ENCODE assay signal across 32 cellular contexts in genomic region chrX:71919886-71920285, GRCh38.
"Had no signal": no experiment of that assay in that cellular context is flagged by ENCODE, and none has a peak within 500 bp of the region (broad histone marks: within the 10 kb centered on the region; RNA-seq: fewer than 3 reads in every experiment).

No MANE protein-coding gene starts in this region.

- H3K4me3 Mint-ChIP-seq: activated naive CD8-positive, alpha-beta T cell; brain; endodermal cell; memory B cell; nephron progenitor cell; stimulated activated memory B cell treated with anti-CD40 and anti-IgM and Interleukin-4, amounts not matched to agents 10 μg/mL and 1 μg/mL and 100 μg/mL, for 72 hours; stimulated activated naive CD8-positive, alpha-beta T cell treated with anti-CD3 and anti-CD28 coated beads, Interleukin-15, amount 100 ng/mL, for 72 hours; T-helper 1 cell treated with Interleukin-12 subunit alpha and Interleukin-12 subunit beta and Interleukin-4 antibody, amounts not matched to agents 30 μg/mL and 1 μg/mL, for 36 hours; type B pancreatic cell had no signal

- DNase-seq: activated CD4-positive, alpha-beta T cell treated with anti-CD3 and anti-CD28 coated beads, Interleukin-2, amount 50 U/mL, for 4 hours; activated effector memory CD4-positive, alpha-beta T cell treated with Interleukin-2 at 50 U/mL for 16 hours; activated naive CD4-positive, alpha-beta T cell treated with Interleukin-2 at 50 U/mL for 16 hours; activated T-cell treated with anti-CD3 and anti-CD28 coated beads for 4 hours; adrenal gland; aorta; endodermal cell; heart right ventricle; mucosa of descending colon; nephron progenitor cell; ovary; retina; small intestine; stimulated activated CD4-positive, alpha-beta T cell treated with anti-CD3 and anti-CD28 coated beads, Interleukin-1b, Interleukin-23, amount 100 ng/mL, for 48 hours; stimulated activated CD4-positive, alpha-beta T cell treated with anti-CD3 and anti-CD28 coated beads, Interleukin-4, amount 100 ng/mL, for 4 hours; stimulated activated CD8-positive, alpha-beta memory T cell treated with anti-CD3 and anti-CD28 coated beads, Interleukin-4, amount 100 ng/mL, for 48 hours; stimulated activated naive CD8-positive, alpha-beta T cell treated with anti-CD3 and anti-CD28 coated beads, Interleukin-15, amount 100 ng/mL, for 72 hours; substantia nigra; SW 1271; T1000; uterus had no signal

- H3K4me1 ChIP-seq: adrenal gland, heart right ventricle, prostate gland, uterus had no signal

- H3K36me3 Mint-ChIP-seq: activated naive CD8-positive, alpha-beta T cell; brain; memory B cell; stimulated activated memory B cell treated with anti-CD40 and anti-IgM and Interleukin-4, amounts not matched to agents 10 μg/mL and 1 μg/mL and 100 μg/mL, for 72 hours; type B pancreatic cell had no signal

- ATAC-seq: esophagus mucosa; heart right ventricle; mucosa of descending colon; sciatic nerve; stimulated activated memory B cell treated with anti-CD40 and anti-IgM and Interleukin-4, amounts not matched to agents 10 μg/mL and 1 μg/mL and 100 μg/mL, for 72 hours; stimulated activated naive CD8-positive, alpha-beta T cell treated with anti-CD3 and anti-CD28 coated beads, Interleukin-15, amount 100 ng/mL, for 72 hours had no signal

- H3K4me1 Mint-ChIP-seq: memory B cell; stimulated activated memory B cell treated with anti-CD40 and anti-IgM and Interleukin-4, amounts not matched to agents 10 μg/mL and 1 μg/mL and 100 μg/mL, for 72 hours; stimulated activated naive CD8-positive, alpha-beta T cell treated with anti-CD3 and anti-CD28 coated beads, Interleukin-15, amount 100 ng/mL, for 72 hours had no signal

- H3K4me3 ChIP-seq: adrenal gland, cardiac muscle cell, heart right ventricle, mucosa of descending colon, ovary, prostate gland, uterus had no signal

- H3K36me3 ChIP-seq: adrenal gland, cardiac muscle cell, heart right ventricle, neutrophil, ovary, prostate gland, uterus had no signal

- H3K27ac ChIP-seq: adrenal gland, cardiac muscle cell, heart right ventricle, neutrophil, ovary, prostate gland, uterus had no signal

- H3K27me3 ChIP-seq: cardiac muscle cell, ovary, uterus had no signal

- H3K9me3 ChIP-seq: adrenal gland, heart right ventricle, mucosa of descending colon, neutrophil, ovary, prostate gland, uterus had no signal

- H3K27ac Mint-ChIP-seq: activated naive CD8-positive, alpha-beta T cell; endodermal cell; memory B cell; nephron progenitor cell; stimulated activated memory B cell treated with anti-CD40 and anti-IgM and Interleukin-4, amounts not matched to agents 10 μg/mL and 1 μg/mL and 100 μg/mL, for 72 hours; stimulated activated naive CD8-positive, alpha-beta T cell treated with anti-CD3 and anti-CD28 coated beads, Interleukin-15, amount 100 ng/mL, for 72 hours; T-helper 1 cell treated with Interleukin-12 subunit alpha and Interleukin-12 subunit beta and Interleukin-4 antibody, amounts not matched to agents 30 μg/mL and 1 μg/mL, for 36 hours; type B pancreatic cell had no signal

- H3K9me3 Mint-ChIP-seq: brain; memory B cell; stimulated activated memory B cell treated with anti-CD40 and anti-IgM and Interleukin-4, amounts not matched to agents 10 μg/mL and 1 μg/mL and 100 μg/mL, for 72 hours; stimulated activated naive CD8-positive, alpha-beta T cell treated with anti-CD3 and anti-CD28 coated beads, Interleukin-15, amount 100 ng/mL, for 72 hours; T-helper 1 cell treated with Interleukin-12 subunit alpha and Interleukin-12 subunit beta and Interleukin-4 antibody, amounts not matched to agents 30 μg/mL and 1 μg/mL, for 36 hours; type B pancreatic cell had no signal

- H3K27me3 Mint-ChIP-seq: activated naive CD8-positive, alpha-beta T cell; stimulated activated memory B cell treated with anti-CD40 and anti-IgM and Interleukin-4, amounts not matched to agents 10 μg/mL and 1 μg/mL and 100 μg/mL, for 72 hours; type B pancreatic cell had no signal

- FAIRE-seq: small intestine had no signal
